ENCODE assay signal across 1 cellular context in the genomic region with DNA sequence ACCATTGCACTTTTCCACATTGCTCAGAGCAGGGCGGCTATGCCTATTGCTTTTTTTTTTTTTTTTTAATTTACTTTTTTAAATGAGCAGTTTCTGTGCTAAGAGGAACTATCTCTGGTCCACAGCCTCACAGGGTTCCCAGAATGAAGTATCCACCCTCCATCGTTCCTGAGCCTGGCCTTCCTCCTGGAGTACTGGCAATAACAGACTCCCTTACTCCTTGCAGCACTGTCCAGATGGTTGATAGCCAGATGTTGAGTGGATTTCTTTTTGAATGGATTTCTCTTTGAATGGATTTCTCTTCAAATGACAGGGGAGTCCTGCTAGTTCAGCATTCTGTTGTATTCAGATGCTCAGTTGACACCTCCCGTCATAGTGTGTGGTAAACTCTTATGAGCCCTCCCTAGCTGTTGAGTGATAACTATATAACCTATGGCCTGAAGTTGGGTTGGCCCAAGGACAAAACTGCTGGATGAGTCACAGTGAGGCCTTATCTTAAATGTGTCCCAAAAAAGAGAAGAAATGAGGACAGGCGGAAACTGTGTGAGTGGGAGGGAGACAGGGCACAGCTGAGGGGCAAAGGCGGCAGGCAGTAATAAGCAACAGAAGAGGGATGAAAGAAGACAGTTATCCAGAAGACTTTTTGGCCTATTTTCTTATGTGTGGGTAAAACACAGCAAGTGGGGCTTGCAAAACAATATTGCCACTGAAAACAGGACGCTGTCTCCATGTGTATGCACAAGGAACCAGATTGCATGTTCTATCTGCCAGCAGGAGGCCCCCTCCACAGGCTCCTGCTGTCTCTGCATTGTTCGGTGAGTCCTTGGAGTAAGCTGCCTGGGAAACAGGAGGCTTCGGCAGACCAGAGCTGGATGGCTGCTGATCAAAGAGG.
TF ChIP-seq lines count a peak whose summit lies in the region.

No MANE protein-coding gene starts in this region.

TF ChIP-seq in K562, 482 proteins besides CTCF, POLR2A, EP300 and RAD21 (continued from another document and continues in another):
- TF ChIP-seq, protein P1, sequence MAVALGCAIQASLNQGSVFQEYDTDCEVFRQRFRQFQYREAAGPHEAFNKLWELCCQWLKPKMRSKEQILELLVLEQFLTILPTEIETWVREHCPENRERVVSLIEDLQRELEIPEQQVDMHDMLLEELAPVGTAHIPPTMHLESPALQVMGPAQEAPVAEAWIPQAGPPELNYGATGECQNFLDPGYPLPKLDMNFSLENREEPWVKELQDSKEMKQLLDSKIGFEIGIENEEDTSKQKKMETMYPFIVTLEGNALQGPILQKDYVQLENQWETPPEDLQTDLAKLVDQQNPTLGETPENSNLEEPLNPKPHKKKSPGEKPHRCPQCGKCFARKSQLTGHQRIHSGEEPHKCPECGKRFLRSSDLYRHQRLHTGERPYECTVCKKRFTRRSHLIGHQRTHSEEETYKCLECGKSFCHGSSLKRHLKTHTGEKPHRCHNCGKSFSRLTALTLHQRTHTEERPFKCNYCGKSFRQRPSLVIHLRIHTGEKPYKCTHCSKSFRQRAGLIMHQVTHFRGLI (CRISPR knock-in tag; IDR thresholded peaks at IDR 0.05): no peak
- TF ChIP-seq, protein P2, sequence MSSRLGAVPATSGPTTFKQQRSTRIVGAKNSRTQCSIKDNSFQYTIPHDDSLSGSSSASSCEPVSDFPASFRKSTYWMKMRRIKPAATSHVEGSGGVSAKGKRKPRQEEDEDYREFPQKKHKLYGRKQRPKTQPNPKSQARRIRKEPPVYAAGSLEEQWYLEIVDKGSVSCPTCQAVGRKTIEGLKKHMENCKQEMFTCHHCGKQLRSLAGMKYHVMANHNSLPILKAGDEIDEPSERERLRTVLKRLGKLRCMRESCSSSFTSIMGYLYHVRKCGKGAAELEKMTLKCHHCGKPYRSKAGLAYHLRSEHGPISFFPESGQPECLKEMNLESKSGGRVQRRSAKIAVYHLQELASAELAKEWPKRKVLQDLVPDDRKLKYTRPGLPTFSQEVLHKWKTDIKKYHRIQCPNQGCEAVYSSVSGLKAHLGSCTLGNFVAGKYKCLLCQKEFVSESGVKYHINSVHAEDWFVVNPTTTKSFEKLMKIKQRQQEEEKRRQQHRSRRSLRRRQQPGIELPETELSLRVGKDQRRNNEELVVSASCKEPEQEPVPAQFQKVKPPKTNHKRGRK (tag; IDR thresholded peaks at IDR 0.05): no peak
- TF ChIP-seq, protein P3, sequence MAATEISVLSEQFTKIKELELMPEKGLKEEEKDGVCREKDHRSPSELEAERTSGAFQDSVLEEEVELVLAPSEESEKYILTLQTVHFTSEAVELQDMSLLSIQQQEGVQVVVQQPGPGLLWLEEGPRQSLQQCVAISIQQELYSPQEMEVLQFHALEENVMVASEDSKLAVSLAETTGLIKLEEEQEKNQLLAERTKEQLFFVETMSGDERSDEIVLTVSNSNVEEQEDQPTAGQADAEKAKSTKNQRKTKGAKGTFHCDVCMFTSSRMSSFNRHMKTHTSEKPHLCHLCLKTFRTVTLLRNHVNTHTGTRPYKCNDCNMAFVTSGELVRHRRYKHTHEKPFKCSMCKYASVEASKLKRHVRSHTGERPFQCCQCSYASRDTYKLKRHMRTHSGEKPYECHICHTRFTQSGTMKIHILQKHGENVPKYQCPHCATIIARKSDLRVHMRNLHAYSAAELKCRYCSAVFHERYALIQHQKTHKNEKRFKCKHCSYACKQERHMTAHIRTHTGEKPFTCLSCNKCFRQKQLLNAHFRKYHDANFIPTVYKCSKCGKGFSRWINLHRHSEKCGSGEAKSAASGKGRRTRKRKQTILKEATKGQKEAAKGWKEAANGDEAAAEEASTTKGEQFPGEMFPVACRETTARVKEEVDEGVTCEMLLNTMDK (IDR thresholded peaks at IDR 0.05; ENCODE audit: borderline replicate concordance, insufficient read depth, low read depth, low read length, poor library complexity, severe bottlenecking): peak; percentile 3
- no peak for TF ChIP-seq FOXJ2 (tag; IDR thresholded peaks at IDR 0.05)
- TF ChIP-seq, protein P4, sequence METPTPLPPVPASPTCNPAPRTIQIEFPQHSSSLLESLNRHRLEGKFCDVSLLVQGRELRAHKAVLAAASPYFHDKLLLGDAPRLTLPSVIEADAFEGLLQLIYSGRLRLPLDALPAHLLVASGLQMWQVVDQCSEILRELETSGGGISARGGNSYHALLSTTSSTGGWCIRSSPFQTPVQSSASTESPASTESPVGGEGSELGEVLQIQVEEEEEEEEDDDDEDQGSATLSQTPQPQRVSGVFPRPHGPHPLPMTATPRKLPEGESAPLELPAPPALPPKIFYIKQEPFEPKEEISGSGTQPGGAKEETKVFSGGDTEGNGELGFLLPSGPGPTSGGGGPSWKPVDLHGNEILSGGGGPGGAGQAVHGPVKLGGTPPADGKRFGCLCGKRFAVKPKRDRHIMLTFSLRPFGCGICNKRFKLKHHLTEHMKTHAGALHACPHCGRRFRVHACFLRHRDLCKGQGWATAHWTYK (CRISPR knock-in tag; IDR thresholded peaks at IDR 0.05): no peak
- TF ChIP-seq TAL1 (IDR thresholded peaks at IDR 0.05): peak; percentile 43
- no peak for TF ChIP-seq ZNF75A (CRISPR knock-in tag; IDR thresholded peaks at IDR 0.05)
- peak; percentile 91 for TF ChIP-seq SMARCE1 (IDR thresholded peaks at IDR 0.05)
- no peak for TF ChIP-seq SNIP1 (IDR thresholded peaks at IDR 0.05; ENCODE audit: low read depth)
- TF ChIP-seq ZNF695 (CRISPR knock-in tag; IDR thresholded peaks at IDR 0.05): no peak
- TF ChIP-seq CEBPB (tag; IDR thresholded peaks at IDR 0.05): no peak
- TF ChIP-seq, protein P5, sequence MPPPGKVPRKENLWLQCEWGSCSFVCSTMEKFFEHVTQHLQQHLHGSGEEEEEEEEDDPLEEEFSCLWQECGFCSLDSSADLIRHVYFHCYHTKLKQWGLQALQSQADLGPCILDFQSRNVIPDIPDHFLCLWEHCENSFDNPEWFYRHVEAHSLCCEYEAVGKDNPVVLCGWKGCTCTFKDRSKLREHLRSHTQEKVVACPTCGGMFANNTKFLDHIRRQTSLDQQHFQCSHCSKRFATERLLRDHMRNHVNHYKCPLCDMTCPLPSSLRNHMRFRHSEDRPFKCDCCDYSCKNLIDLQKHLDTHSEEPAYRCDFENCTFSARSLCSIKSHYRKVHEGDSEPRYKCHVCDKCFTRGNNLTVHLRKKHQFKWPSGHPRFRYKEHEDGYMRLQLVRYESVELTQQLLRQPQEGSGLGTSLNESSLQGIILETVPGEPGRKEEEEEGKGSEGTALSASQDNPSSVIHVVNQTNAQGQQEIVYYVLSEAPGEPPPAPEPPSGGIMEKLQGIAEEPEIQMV (tag; conservative IDR thresholded peaks at IDR 0.05; ENCODE audit: low read depth): no peak
- no peak for TF ChIP-seq SAP30 (IDR thresholded peaks at IDR 0.05; ENCODE audit: borderline replicate concordance, insufficient read depth, low read depth, low read length, poor library complexity, severe bottlenecking)
- TF ChIP-seq ARID1B (IDR thresholded peaks at IDR 0.05): peak; percentile 89
- TF ChIP-seq PRMT5 (CRISPR knock-in tag; IDR thresholded peaks at IDR 0.05): no peak
- TF ChIP-seq, protein P6, sequence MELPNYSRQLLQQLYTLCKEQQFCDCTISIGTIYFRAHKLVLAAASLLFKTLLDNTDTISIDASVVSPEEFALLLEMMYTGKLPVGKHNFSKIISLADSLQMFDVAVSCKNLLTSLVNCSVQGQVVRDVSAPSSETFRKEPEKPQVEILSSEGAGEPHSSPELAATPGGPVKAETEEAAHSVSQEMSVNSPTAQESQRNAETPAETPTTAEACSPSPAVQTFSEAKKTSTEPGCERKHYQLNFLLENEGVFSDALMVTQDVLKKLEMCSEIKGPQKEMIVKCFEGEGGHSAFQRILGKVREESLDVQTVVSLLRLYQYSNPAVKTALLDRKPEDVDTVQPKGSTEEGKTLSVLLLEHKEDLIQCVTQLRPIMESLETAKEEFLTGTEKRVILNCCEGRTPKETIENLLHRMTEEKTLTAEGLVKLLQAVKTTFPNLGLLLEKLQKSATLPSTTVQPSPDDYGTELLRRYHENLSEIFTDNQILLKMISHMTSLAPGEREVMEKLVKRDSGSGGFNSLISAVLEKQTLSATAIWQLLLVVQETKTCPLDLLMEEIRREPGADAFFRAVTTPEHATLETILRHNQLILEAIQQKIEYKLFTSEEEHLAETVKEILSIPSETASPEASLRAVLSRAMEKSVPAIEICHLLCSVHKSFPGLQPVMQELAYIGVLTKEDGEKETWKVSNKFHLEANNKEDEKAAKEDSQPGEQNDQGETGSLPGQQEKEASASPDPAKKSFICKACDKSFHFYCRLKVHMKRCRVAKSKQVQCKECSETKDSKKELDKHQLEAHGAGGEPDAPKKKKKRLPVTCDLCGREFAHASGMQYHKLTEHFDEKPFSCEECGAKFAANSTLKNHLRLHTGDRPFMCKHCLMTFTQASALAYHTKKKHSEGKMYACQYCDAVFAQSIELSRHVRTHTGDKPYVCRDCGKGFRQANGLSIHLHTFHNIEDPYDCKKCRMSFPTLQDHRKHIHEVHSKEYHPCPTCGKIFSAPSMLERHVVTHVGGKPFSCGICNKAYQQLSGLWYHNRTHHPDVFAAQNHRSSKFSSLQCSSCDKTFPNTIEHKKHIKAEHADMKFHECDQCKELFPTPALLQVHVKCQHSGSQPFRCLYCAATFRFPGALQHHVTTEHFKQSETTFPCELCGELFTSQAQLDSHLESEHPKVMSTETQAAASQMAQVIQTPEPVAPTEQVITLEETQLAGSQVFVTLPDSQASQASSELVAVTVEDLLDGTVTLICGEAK (IDR thresholded peaks at IDR 0.05): no peak
- TF ChIP-seq, protein P6 (CRISPR knock-in tag; IDR thresholded peaks at IDR 0.05): no peak
- TF ChIP-seq, protein P7, sequence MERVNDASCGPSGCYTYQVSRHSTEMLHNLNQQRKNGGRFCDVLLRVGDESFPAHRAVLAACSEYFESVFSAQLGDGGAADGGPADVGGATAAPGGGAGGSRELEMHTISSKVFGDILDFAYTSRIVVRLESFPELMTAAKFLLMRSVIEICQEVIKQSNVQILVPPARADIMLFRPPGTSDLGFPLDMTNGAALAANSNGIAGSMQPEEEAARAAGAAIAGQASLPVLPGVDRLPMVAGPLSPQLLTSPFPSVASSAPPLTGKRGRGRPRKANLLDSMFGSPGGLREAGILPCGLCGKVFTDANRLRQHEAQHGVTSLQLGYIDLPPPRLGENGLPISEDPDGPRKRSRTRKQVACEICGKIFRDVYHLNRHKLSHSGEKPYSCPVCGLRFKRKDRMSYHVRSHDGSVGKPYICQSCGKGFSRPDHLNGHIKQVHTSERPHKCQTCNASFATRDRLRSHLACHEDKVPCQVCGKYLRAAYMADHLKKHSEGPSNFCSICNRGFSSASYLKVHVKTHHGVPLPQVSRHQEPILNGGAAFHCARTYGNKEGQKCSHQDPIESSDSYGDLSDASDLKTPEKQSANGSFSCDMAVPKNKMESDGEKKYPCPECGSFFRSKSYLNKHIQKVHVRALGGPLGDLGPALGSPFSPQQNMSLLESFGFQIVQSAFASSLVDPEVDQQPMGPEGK (CRISPR knock-in tag; IDR thresholded peaks at IDR 0.05; ENCODE audit: borderline replicate concordance): no peak
- no peak for TF ChIP-seq TCF7 (IDR thresholded peaks at IDR 0.05; ENCODE audit: borderline replicate concordance)
- TF ChIP-seq, protein P8, sequence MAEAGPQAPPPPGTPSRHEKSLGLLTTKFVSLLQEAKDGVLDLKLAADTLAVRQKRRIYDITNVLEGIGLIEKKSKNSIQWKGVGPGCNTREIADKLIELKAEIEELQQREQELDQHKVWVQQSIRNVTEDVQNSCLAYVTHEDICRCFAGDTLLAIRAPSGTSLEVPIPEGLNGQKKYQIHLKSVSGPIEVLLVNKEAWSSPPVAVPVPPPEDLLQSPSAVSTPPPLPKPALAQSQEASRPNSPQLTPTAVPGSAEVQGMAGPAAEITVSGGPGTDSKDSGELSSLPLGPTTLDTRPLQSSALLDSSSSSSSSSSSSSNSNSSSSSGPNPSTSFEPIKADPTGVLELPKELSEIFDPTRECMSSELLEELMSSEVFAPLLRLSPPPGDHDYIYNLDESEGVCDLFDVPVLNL (CRISPR knock-in tag; IDR thresholded peaks at IDR 0.05; ENCODE audit: low read depth): no peak
- TF ChIP-seq, protein P9, sequence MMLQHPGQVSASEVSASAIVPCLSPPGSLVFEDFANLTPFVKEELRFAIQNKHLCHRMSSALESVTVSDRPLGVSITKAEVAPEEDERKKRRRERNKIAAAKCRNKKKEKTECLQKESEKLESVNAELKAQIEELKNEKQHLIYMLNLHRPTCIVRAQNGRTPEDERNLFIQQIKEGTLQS (IDR thresholded peaks at IDR 0.05): peak; percentile 93
- TF ChIP-seq, protein P9 (CRISPR knock-in tag; conservative IDR thresholded peaks at IDR 0.05): peak; percentile 74; the same call in 1 of the 2 replicates
- TF ChIP-seq SREBF2 (CRISPR knock-in tag; IDR thresholded peaks at IDR 0.05): no peak
- TF ChIP-seq RFX1 (IDR thresholded peaks at IDR 0.05): no peak
- TF ChIP-seq POU5F1 (IDR thresholded peaks at IDR 0.05; ENCODE audit: borderline replicate concordance, low read depth, low read length, partially characterized antibody): no peak
- no peak for TF ChIP-seq ZNF121 (CRISPR knock-in tag; conservative IDR thresholded peaks at IDR 0.05)
- TF ChIP-seq, protein P10, sequence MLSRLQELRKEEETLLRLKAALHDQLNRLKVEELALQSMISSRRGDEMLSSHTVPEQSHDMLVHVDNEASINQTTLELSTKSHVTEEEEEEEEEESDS (CRISPR knock-in tag; IDR thresholded peaks at IDR 0.05): no peak
